In the genomic region with DNA sequence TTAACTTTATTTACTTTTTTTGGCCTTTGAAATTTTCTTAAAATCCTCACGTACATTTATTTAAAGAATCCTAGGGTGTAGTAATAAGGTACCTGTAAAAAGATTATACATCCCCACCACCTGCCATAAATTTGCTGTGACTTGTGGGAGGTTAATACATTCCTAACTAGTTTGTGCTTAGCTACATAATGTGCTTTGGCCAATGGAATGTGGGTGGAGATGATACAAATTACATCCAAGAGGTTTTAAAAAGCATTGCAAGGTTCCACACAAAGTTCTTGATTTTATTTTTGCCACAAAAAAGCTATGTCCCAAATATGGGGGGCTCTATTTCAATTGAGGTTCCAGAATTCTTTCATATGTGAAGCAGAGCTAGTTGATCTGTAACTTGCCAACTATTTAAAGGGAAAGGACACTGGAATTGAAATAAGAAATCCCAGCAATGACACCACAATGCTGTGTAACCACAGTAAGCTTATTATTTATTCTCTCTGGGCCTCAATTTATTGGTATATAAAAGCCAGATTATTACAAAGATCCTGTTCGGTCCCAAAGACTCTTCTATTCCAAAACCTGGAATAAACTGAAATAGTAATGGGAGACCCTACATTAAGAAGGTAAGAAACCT, we compare ENCODE assay signal across 20 cellular contexts. TPM values are rescaled to one million over a fixed set of nuclear protein-coding genes. Genes with fewer than 3 reads are reported as not detected.
DNase-seq lines count a peak whose midpoint lies in the region; ATAC-seq and TF ChIP-seq lines count a peak whose summit lies in the region.
"Had no signal": no experiment of that assay in that cellular context is flagged by ENCODE, and none has a peak within 500 bp of the region (broad histone marks: within the 10 kb centered on the region; RNA-seq: fewer than 3 reads in every experiment).

No MANE protein-coding gene starts in this region.

- intact Hi-C loops in posterior vena cava (cut with DNase I), result no loop called here

- TF ChIP-seq CTCF in fibroblast of pulmonary artery (IDR thresholded peaks at IDR 0.05; ENCODE audit: low read length, missing control alignments) (no peak), retinal pigment epithelial cell (conservative IDR thresholded peaks at IDR 0.05; ENCODE audit: low read depth, low read length) (no peak), right atrium auricular region (IDR thresholded peaks at IDR 0.05) (no peak)

- no peaks in the 10 kb centered on the region for H3K4me1 ChIP-seq in right atrium auricular region
- H3K4me1 ChIP-seq: esophagus squamous epithelium, HAP-1 had no signal

- no peaks in the 10 kb centered on the region for H3K27me3 ChIP-seq in right atrium auricular region
- H3K27me3 ChIP-seq: esophagus squamous epithelium, sigmoid colon had no signal

- DNase-seq in ELR (ENCODE audit: low read depth), result peak; percentile 66
- DNase-seq in fibroblast of pulmonary artery (ENCODE audit: low read depth), result peak; percentile 62
- DNase-seq in retinal pigment epithelial cell (ENCODE audit: low read depth), result peak; percentile 74
- DNase-seq in posterior vena cava (ENCODE audit: low spot score), result no peak
- no peak for DNase-seq in hippocampal formation (lab: John Stamatoyannopoulos, UW)
- DNase-seq in cerebellar cortex (ENCODE audit: low spot score), result no peak
- no peak for DNase-seq in right atrium auricular region (ENCODE audit: low spot score)
- DNase-seq: activated CD4-positive, alpha-beta T cell treated with anti-CD3 and anti-CD28 coated beads, Interleukin-2, amount 50 U/mL, for 48 hours; activated effector memory CD4-positive, alpha-beta T cell treated with anti-CD3 and anti-CD28 coated beads, Interleukin-2, amount 50 U/mL, for 16 hours; CD8-positive, alpha-beta T cell; esophagus squamous epithelium; islet precursor cell; naive B cell; NCI-H1436 treated with DMSO at 0.1 percent for 48 hours; NCI-H526 treated with DMSO at 0.1 percent for 48 hours; RPMI8226; T1000 had no signal

- H3K4me3 ChIP-seq in fibroblast of pulmonary artery (replicated peaks; ENCODE audit: low read depth, low read length) (no peak overlapping the region), retinal pigment epithelial cell (ENCODE audit: low read length) (peak overlapping the region; percentile 10), right atrium auricular region (no peak overlapping the region)
- H3K4me3 ChIP-seq: esophagus squamous epithelium, HAP-1, sigmoid colon had no signal

- H3K9me3 ChIP-seq in right atrium auricular region, result no peaks in the 10 kb centered on the region
- H3K9me3 ChIP-seq: esophagus squamous epithelium, HAP-1, sigmoid colon had no signal

- H3K27ac ChIP-seq in right atrium auricular region, result no peak overlapping the region
- H3K27ac ChIP-seq: esophagus squamous epithelium, sigmoid colon had no signal

- no peaks in the 10 kb centered on the region for H3K36me3 ChIP-seq in right atrium auricular region
- H3K36me3 ChIP-seq: esophagus squamous epithelium, sigmoid colon had no signal

- ATAC-seq in SK-N-SH treated with all-trans-retinoic acid at 6 μM for 48 hours, result peak; percentile 91
- ATAC-seq: CD8-positive, alpha-beta T cell had no signal

TF ChIP-seq in SK-N-SH treated with all-trans-retinoic acid at 6 μM for 48 hours, 23 proteins besides CTCF, POLR2A, EP300 and RAD21:
- no peak for TF ChIP-seq TOX (CRISPR knock-in tag; IDR thresholded peaks at IDR 0.05; ENCODE audit: borderline replicate concordance)

RNA-seq across cellular contexts. Expression of gene ASPM, which starts 15.7 kb away (rescaled TPM):
- total RNA-seq in posterior vena cava (under 1 TPM; 0.14 to 0.37 TPM), right atrium auricular region (1 to 10 TPM in 1 of 2 donors, under 1 TPM in 1; 0.20 to 2.4 TPM)

Comparison
In these comparisons a context has a peak if more than half of its experiments do, and no peak if none do; other contexts are left out.
1. DNase-seq: peak in ELR (single experiment), fibroblast of pulmonary artery (single experiment) and retinal pigment epithelial cell (single experiment); none in posterior vena cava (single experiment), hippocampal formation (0 of 2), cerebellar cortex (single experiment) and right atrium auricular region (single experiment).